ENCODE assay signal across 26 cellular contexts in genomic region chr22:32874330-32874729, GRCh38.
"Had no signal": no experiment of that assay in that cellular context is flagged by ENCODE, and none has a peak within 500 bp of the region (broad histone marks: within the 10 kb centered on the region; RNA-seq: fewer than 3 reads in every experiment).

No MANE protein-coding gene starts in this region.

- DNase-seq: activated CD4-positive, alpha-beta T cell treated with anti-CD3 and anti-CD28 coated beads, Interleukin-2, amount 10 ng/mL, durations not matched to agents 24 days and 14 days; activated CD4-positive, alpha-beta T cell treated with anti-CD3 and anti-CD28 coated beads, Interleukin-2, amount 50 U/mL, for 48 hours; activated CD8-positive, alpha-beta T cell treated with anti-CD3 and anti-CD28 coated beads, Interleukin-2, amount 10 ng/mL, durations not matched to agents 7 days and 5 days; activated gamma-delta T cell; activated naive CD4-positive, alpha-beta T cell treated with anti-CD3 and anti-CD28 coated beads for 36 hours; activated T-cell treated with anti-CD3 and anti-CD28 coated beads, Interleukin-2, amount 50 U/mL, for 24 hours; adrenal gland; body of pancreas; Karpas-422; KBM-7; NCI-H1105; NCI-H1417 treated with DMSO at 0.1 percent for 48 hours; NCI-H187 treated with DMSO at 0.1 percent for 48 hours; NCI-H2081; NCI-H2171; NCI-H510A; NCI-H69; NK-92 treated with Interleukin-12 subunit alpha and Interleukin-12 subunit beta, amount 100 ng/mL, for 24 hours; PC-3; SHP77; T1000 had no signal

- H3K36me3 ChIP-seq: adrenal gland, breast epithelium, SJCRH30 had no signal

- ATAC-seq: activated CD8-positive, alpha-beta T cell treated with anti-CD3 and anti-CD28 coated beads, Interleukin-2, amount 10 ng/mL, durations not matched to agents 7 days and 5 days; activated naive CD4-positive, alpha-beta T cell treated with anti-CD3 and anti-CD28 coated beads, Interleukin-2, amount 50 U/mL, for 72 hours; body of pancreas; PC-3 had no signal

- H3K4me1 ChIP-seq: body of pancreas, breast epithelium had no signal

- H3K4me3 ChIP-seq: adrenal gland, body of pancreas, breast epithelium, SJCRH30, SK-N-MC had no signal

- H3K9me3 ChIP-seq: adrenal gland, body of pancreas, breast epithelium, SJCRH30 had no signal

- H3K27me3 ChIP-seq: adrenal gland, body of pancreas, breast epithelium, SJCRH30 had no signal

- H3K27ac ChIP-seq: adrenal gland, body of pancreas, breast epithelium, RWPE1, SJCRH30, SK-N-MC had no signal
